13 cellular contexts compared by ENCODE assay signal in the genomic region with DNA sequence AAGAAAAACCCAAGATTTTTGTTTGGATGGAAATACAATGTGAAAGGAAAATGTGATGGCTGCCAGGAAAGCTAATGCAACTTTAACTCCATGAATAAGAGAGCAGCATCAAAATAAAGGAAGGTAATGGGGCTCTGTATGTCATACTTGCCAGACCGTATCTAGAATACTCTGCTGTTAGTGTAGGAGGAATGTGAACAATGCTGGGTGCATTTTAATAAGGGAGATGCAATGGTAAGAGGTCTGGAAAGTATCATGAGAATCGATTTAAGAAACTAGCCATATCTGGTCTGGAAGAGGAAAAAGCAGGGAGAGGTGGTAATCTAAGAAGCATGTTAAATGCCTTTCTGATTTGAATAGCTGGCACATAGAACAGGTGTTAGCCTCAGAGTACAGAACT.
A peak's percentile ranks its signal among the peaks of the same experiment; 100 is the strongest.
DNase-seq lines count a peak whose midpoint lies in the region; ATAC-seq lines count a peak whose summit lies in the region.
"Had no signal": no experiment of that assay in that cellular context is flagged by ENCODE, and none has a peak within 500 bp of the region (broad histone marks: within the 10 kb centered on the region; RNA-seq: fewer than 3 reads in every experiment).

No MANE protein-coding gene starts in this region.

- intact Hi-C loops in left ventricle myocardium superior (cut with micrococcal nuclease), result no loop called here
- intact Hi-C loops in cardiac septum (cut with DNase I), result no loop called here

- peak; percentile 35 for ATAC-seq in left ventricle myocardium superior
- no peak for ATAC-seq in GM19397 (IDR thresholded peaks at IDR 0.05; ENCODE audit: unreplicated experiment)
- ATAC-seq in HG03469 (IDR thresholded peaks at IDR 0.05; ENCODE audit: unreplicated experiment), result no peak
- no peak for ATAC-seq in GM21447 (IDR thresholded peaks at IDR 0.05; ENCODE audit: unreplicated experiment)
- ATAC-seq: HepG2 had no signal

- no peak for DNase-seq in left ventricle myocardium superior
- DNase-seq in cardiac septum (ENCODE audit: low spot score), result no peak
- peak; percentile 34 for DNase-seq in astrocyte of the hippocampus (ENCODE audit: low read depth, low spot score)
- peak; percentile 40 for DNase-seq in kidney tubule cell (ENCODE audit: low spot score)
- DNase-seq: BE2C; CD4-positive, alpha-beta memory T cell; DMS153; DMS79 treated with DMSO at 0.1 percent for 48 hours; EL had no signal

Comparison
In these comparisons a context has a peak if more than half of its experiments do, and no peak if none do; other contexts are left out.
1. DNase-seq: peak in astrocyte of the hippocampus (single experiment) and kidney tubule cell (single experiment); none in left ventricle myocardium superior (single experiment) and cardiac septum (single experiment).